Comparison of ENCODE assay signal across 1 cellular context in the genomic region with DNA sequence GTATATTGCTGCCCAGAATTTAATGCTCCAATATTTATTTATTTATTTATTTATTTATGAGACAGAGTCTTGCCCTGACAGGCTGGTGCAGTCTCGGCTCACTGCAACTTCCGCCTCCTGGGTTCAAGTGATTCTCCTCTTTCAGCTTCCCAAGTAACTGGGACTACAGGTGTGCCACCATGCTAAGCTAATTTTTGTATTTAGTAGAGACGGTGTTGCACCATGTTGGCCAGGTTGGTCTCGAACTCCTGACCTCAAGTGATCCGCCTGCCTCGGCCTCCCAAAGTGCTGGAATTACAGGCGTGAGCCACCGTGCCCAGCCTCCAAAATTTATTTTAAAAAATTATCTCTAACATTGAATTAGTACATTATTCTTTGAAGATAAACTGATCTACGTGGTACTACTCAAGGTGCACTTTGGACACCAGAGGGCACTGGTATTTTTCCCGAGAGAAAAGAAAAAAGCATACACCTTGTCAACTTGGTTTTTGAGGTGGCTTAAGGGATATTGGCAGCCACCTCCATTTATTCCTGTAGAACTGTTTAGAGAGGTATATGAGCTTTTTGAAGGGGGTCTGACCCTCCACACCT.
A peak's percentile ranks its signal among the peaks of the same experiment; 100 is the strongest.
TF ChIP-seq lines count a peak whose summit lies in the region.

No MANE protein-coding gene starts in this region.

TF ChIP-seq in HepG2, 621 proteins besides CTCF, POLR2A, EP300 and RAD21 (continued from another document and continues in another):
- 0 out of 2 replicates have a peak, but pooled peaks have one; percentile 30 for TF ChIP-seq RBFOX2 (IDR thresholded peaks at IDR 0.05; ENCODE audit: low read depth, low read length)
- no peak for TF ChIP-seq FOXA1 (IDR thresholded peaks at IDR 0.05)
- no peak for TF ChIP-seq FOXA1 (CRISPR knock-in tag; IDR thresholded peaks at IDR 0.05)
- no peak for TF ChIP-seq PHF8 (CRISPR knock-in tag; IDR thresholded peaks at IDR 0.05)
- no peak for TF ChIP-seq ZNF207 (IDR thresholded peaks at IDR 0.05; ENCODE audit: borderline replicate concordance)
- TF ChIP-seq MLLT10 (CRISPR knock-in tag; IDR thresholded peaks at IDR 0.05) = no peak
- TF ChIP-seq ZSCAN31 (CRISPR knock-in tag; IDR thresholded peaks at IDR 0.05; ENCODE audit: low read depth) = 0 out of 2 replicates have a peak, but pooled peaks have one; percentile 11
- no peak for TF ChIP-seq ZNF839 (CRISPR knock-in tag; IDR thresholded peaks at IDR 0.05; ENCODE audit: borderline replicate concordance)
- TF ChIP-seq CC2D1A (CRISPR knock-in tag; IDR thresholded peaks at IDR 0.05) = no peak
- no peak for TF ChIP-seq PAF1 (CRISPR knock-in tag; IDR thresholded peaks at IDR 0.05)
- peak; percentile 67; the same call in 1 of the 2 replicates for TF ChIP-seq ZMYM2 (CRISPR knock-in tag; IDR thresholded peaks at IDR 0.05)
- no peak for TF ChIP-seq KAT7 (CRISPR knock-in tag; IDR thresholded peaks at IDR 0.05; ENCODE audit: borderline replicate concordance)
- no peak for TF ChIP-seq ZNF670 (CRISPR knock-in tag; IDR thresholded peaks at IDR 0.05; ENCODE audit: borderline replicate concordance)
- TF ChIP-seq, protein P1, sequence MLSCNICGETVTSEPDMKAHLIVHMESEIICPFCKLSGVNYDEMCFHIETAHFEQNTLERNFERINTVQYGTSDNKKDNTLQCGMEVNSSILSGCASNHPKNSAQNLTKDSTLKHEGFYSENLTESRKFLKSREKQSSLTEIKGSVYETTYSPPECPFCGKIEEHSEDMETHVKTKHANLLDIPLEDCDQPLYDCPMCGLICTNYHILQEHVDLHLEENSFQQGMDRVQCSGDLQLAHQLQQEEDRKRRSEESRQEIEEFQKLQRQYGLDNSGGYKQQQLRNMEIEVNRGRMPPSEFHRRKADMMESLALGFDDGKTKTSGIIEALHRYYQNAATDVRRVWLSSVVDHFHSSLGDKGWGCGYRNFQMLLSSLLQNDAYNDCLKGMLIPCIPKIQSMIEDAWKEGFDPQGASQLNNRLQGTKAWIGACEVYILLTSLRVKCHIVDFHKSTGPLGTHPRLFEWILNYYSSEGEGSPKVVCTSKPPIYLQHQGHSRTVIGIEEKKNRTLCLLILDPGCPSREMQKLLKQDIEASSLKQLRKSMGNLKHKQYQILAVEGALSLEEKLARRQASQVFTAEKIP (CRISPR knock-in tag; IDR thresholded peaks at IDR 0.05; ENCODE audit: borderline replicate concordance) = no peak
- TF ChIP-seq ZNF557 (CRISPR knock-in tag; IDR thresholded peaks at IDR 0.05) = no peak
- TF ChIP-seq, protein P2, sequence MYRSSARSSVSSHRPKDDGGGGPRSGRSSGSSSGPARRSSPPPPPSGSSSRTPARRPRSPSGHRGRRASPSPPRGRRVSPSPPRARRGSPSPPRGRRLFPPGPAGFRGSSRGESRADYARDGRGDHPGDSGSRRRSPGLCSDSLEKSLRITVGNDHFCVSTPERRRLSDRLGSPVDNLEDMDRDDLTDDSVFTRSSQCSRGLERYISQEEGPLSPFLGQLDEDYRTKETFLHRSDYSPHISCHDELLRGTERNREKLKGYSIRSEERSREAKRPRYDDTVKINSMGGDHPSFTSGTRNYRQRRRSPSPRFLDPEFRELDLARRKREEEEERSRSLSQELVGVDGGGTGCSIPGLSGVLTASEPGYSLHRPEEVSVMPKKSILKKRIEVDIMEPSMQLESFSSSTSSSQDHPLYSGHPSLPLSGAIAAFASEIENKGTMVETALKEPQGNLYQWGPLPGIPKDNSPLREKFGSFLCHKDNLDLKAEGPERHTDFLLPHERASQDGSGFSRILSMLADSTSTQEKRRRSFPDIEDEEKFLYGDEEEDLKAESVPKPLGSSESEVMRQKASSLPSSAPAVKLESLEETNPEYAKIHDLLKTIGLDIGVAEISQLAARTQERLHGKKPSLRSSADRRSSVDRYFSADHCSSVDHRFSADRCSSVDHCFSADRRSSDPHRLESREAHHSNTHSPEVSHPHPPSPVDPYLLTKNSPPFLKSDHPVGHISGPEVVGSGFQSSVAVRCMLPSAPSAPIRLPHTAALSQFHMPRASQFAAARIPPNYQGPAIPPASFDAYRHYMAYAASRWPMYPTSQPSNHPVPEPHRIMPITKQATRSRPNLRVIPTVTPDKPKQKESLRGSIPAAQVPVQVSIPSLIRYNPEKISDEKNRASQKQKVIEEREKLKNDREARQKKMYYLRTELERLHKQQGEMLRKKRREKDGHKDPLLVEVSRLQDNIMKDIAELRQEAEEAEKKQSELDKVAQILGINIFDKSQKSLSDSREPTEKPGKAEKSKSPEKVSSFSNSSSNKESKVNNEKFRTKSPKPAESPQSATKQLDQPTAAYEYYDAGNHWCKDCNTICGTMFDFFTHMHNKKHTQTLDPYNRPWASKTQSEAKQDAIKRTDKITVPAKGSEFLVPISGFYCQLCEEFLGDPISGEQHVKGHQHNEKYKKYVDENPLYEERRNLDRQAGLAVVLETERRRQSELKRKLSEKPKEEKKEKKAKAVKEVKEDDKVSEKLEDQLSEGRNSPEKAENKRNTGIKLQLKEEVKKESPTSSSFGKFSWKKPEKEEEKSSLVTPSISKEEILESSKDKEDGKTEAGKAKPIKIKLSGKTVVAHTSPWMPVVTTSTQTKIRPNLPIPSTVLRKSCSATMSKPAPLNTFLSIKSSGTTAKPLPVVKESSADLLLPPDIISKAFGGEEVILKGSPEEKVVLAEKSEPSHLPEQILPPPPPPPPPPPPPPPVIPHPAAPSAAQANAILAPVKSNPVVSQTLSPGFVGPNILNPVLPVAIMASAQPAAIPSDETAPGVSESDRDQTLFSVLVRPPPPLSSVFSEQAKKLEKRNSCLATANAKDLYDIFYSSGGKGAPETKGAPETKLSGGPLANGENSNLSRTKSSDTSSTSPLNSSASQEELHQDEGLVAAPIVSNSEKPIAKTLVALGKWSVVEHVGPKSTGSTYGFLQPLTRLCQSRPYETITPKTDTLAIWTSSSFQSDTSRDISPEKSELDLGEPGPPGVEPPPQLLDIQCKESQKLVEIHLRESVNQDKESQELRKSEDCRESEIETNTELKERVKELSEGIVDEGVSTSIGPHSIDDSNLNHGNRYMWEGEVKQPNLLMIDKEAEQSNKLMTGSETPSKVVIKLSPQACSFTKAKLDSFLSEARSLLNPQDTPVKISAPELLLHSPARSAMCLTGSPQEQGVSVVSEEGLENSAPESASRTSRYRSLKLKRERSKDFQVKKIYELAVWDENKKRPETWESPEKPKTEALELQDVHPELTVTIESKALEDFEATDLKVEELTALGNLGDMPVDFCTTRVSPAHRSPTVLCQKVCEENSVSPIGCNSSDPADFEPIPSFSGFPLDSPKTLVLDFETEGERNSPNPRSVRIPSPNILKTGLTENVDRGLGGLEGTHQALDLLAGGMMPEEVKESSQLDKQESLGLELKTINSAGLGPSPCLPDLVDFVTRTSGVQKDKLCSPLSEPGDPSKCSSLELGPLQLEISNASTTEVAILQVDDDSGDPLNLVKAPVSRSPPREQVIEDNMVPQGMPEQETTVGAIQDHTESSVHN (CRISPR knock-in tag; IDR thresholded peaks at IDR 0.05) = no peak
- peak; percentile 20; the same call in 1 of the 2 replicates for TF ChIP-seq SMC3 (IDR thresholded peaks at IDR 0.05; ENCODE audit: low read length)
- no peak for TF ChIP-seq TARDBP (CRISPR knock-in tag; IDR thresholded peaks at IDR 0.05)
- TF ChIP-seq ARNT (IDR thresholded peaks at IDR 0.05) = no peak
- TF ChIP-seq HDAC1 (CRISPR knock-in tag; IDR thresholded peaks at IDR 0.05) = no peak
- no peak; the same call in 1 of the 2 replicates for TF ChIP-seq PHF21A (CRISPR knock-in tag; IDR thresholded peaks at IDR 0.05)
- no peak for TF ChIP-seq TSC22D2 (CRISPR knock-in tag; IDR thresholded peaks at IDR 0.05; ENCODE audit: borderline replicate concordance)
- TF ChIP-seq, protein P3, sequence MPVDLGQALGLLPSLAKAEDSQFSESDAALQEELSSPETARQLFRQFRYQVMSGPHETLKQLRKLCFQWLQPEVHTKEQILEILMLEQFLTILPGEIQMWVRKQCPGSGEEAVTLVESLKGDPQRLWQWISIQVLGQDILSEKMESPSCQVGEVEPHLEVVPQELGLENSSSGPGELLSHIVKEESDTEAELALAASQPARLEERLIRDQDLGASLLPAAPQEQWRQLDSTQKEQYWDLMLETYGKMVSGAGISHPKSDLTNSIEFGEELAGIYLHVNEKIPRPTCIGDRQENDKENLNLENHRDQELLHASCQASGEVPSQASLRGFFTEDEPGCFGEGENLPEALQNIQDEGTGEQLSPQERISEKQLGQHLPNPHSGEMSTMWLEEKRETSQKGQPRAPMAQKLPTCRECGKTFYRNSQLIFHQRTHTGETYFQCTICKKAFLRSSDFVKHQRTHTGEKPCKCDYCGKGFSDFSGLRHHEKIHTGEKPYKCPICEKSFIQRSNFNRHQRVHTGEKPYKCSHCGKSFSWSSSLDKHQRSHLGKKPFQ (CRISPR knock-in tag; IDR thresholded peaks at IDR 0.05; ENCODE audit: insufficient replicate concordance) = no peak
- TF ChIP-seq RFX1 (IDR thresholded peaks at IDR 0.05) = no peak
- TF ChIP-seq ZNF563 (CRISPR knock-in tag; IDR thresholded peaks at IDR 0.05) = no peak
- no peak for TF ChIP-seq FIP1L1 (IDR thresholded peaks at IDR 0.05; ENCODE audit: borderline replicate concordance, insufficient read depth, low read depth, low read length)
- TF ChIP-seq ZSCAN22 (CRISPR knock-in tag; IDR thresholded peaks at IDR 0.05) = no peak
- TF ChIP-seq NFKB2 (CRISPR knock-in tag; IDR thresholded peaks at IDR 0.05; ENCODE audit: borderline replicate concordance) = no peak
- TF ChIP-seq ELF4 (CRISPR knock-in tag; IDR thresholded peaks at IDR 0.05; ENCODE audit: borderline replicate concordance) = 0 out of 2 replicates have a peak, but pooled peaks have one; percentile 28
- no peak for TF ChIP-seq HNRNPUL1 (IDR thresholded peaks at IDR 0.05; ENCODE audit: low read depth, low read length)
- no peak for TF ChIP-seq SNAPC2 (CRISPR knock-in tag; IDR thresholded peaks at IDR 0.05)
- TF ChIP-seq PITX1 (CRISPR knock-in tag; IDR thresholded peaks at IDR 0.05) = no peak
- TF ChIP-seq ZNF33B (CRISPR knock-in tag; IDR thresholded peaks at IDR 0.05) = no peak
- TF ChIP-seq, protein P4, sequence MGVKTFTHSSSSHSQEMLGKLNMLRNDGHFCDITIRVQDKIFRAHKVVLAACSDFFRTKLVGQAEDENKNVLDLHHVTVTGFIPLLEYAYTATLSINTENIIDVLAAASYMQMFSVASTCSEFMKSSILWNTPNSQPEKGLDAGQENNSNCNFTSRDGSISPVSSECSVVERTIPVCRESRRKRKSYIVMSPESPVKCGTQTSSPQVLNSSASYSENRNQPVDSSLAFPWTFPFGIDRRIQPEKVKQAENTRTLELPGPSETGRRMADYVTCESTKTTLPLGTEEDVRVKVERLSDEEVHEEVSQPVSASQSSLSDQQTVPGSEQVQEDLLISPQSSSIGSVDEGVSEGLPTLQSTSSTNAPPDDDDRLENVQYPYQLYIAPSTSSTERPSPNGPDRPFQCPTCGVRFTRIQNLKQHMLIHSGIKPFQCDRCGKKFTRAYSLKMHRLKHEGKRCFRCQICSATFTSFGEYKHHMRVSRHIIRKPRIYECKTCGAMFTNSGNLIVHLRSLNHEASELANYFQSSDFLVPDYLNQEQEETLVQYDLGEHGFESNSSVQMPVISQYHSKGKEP (CRISPR knock-in tag; IDR thresholded peaks at IDR 0.05) = no peak
- no peak for TF ChIP-seq ZNF256 (CRISPR knock-in tag; conservative IDR thresholded peaks at IDR 0.05)
- no peak for TF ChIP-seq ZNF552 (CRISPR knock-in tag; IDR thresholded peaks at IDR 0.05; ENCODE audit: borderline replicate concordance)
- TF ChIP-seq, protein P5, sequence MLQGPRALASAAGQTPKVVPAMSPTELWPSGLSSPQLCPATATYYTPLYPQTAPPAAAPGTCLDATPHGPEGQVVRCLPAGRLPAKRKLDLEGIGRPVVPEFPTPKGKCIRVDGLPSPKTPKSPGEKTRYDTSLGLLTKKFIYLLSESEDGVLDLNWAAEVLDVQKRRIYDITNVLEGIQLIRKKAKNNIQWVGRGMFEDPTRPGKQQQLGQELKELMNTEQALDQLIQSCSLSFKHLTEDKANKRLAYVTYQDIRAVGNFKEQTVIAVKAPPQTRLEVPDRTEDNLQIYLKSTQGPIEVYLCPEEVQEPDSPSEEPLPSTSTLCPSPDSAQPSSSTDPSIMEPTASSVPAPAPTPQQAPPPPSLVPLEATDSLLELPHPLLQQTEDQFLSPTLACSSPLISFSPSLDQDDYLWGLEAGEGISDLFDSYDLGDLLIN (CRISPR knock-in tag; IDR thresholded peaks at IDR 0.05; ENCODE audit: borderline replicate concordance) = no peak
- no peak for TF ChIP-seq ZNF274 (CRISPR knock-in tag; IDR thresholded peaks at IDR 0.05)
- 0 out of 2 replicates have a peak, but pooled peaks have one; percentile 66 for TF ChIP-seq CAMTA2 (CRISPR knock-in tag; IDR thresholded peaks at IDR 0.05; ENCODE audit: borderline replicate concordance)
- TF ChIP-seq ZFP36L1 (CRISPR knock-in tag; IDR thresholded peaks at IDR 0.05) = no peak; the same call in 1 of the 2 replicates
- peak; percentile 73; the same call in 1 of the 2 replicates for TF ChIP-seq CHD4 (IDR thresholded peaks at IDR 0.05; ENCODE audit: borderline replicate concordance, low read length)
- no peak for TF ChIP-seq ZBTB7B (CRISPR knock-in tag; IDR thresholded peaks at IDR 0.05)
- TF ChIP-seq, protein P6, sequence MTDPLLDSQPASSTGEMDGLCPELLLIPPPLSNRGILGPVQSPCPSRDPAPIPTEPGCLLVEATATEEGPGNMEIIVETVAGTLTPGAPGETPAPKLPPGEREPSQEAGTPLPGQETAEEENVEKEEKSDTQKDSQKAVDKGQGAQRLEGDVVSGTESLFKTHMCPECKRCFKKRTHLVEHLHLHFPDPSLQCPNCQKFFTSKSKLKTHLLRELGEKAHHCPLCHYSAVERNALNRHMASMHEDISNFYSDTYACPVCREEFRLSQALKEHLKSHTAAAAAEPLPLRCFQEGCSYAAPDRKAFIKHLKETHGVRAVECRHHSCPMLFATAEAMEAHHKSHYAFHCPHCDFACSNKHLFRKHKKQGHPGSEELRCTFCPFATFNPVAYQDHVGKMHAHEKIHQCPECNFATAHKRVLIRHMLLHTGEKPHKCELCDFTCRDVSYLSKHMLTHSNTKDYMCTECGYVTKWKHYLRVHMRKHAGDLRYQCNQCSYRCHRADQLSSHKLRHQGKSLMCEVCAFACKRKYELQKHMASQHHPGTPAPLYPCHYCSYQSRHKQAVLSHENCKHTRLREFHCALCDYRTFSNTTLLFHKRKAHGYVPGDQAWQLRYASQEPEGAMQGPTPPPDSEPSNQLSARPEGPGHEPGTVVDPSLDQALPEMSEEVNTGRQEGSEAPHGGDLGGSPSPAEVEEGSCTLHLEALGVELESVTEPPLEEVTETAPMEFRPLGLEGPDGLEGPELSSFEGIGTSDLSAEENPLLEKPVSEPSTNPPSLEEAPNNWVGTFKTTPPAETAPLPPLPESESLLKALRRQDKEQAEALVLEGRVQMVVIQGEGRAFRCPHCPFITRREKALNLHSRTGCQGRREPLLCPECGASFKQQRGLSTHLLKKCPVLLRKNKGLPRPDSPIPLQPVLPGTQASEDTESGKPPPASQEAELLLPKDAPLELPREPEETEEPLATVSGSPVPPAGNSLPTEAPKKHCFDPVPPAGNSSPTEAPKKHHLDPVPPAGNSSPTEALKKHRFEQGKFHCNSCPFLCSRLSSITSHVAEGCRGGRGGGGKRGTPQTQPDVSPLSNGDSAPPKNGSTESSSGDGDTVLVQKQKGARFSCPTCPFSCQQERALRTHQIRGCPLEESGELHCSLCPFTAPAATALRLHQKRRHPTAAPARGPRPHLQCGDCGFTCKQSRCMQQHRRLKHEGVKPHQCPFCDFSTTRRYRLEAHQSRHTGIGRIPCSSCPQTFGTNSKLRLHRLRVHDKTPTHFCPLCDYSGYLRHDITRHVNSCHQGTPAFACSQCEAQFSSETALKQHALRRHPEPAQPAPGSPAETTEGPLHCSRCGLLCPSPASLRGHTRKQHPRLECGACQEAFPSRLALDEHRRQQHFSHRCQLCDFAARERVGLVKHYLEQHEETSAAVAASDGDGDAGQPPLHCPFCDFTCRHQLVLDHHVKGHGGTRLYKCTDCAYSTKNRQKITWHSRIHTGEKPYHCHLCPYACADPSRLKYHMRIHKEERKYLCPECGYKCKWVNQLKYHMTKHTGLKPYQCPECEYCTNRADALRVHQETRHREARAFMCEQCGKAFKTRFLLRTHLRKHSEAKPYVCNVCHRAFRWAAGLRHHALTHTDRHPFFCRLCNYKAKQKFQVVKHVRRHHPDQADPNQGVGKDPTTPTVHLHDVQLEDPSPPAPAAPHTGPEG (CRISPR knock-in tag; IDR thresholded peaks at IDR 0.05) = no peak
